Comparison of ENCODE assay signal across 22 cellular contexts in genomic region chr1:246661451-246661850, GRCh38.
DNase-seq lines count a peak whose midpoint lies in the region; ATAC-seq and TF ChIP-seq lines count a peak whose summit lies in the region.
"Had no signal": no experiment of that assay in that cellular context is flagged by ENCODE, and none has a peak within 500 bp of the region (broad histone marks: within the 10 kb centered on the region; RNA-seq: fewer than 3 reads in every experiment).

No MANE protein-coding gene starts in this region.

- no peaks in the 10 kb centered on the region for H3K9me3 Mint-ChIP-seq in activated T-cell treated with anti-CD3 and anti-CD28 coated beads, Interleukin-2, amount 50 U/mL, for 72 hours
- H3K9me3 Mint-ChIP-seq in type B pancreatic cell (no peaks in the 10 kb centered on the region), chondrocyte (ENCODE audit: low read depth) (no peaks in the 10 kb centered on the region)
- H3K9me3 Mint-ChIP-seq: CD4-positive, CD25-positive, alpha-beta regulatory T cell; GM23338 had no signal

- no peaks in the 10 kb centered on the region for H3K36me3 ChIP-seq in hepatocyte (replicated peaks; ENCODE audit: insufficient read depth, low read depth)
- H3K36me3 ChIP-seq: HAP-1 had no signal

- H2AFZ ChIP-seq in hepatocyte: no peak overlapping the region
- H2AFZ ChIP-seq: GM23338 had no signal

- H4K20me1 ChIP-seq in hepatocyte (ENCODE audit: insufficient read depth, poor library complexity, severe bottlenecking): no peaks in the 10 kb centered on the region

- 76% methylated on average over 2 of the region's 2 CpGs for WGBS in hepatocyte (ENCODE audit: low lambda C conversion rate, missing lambda C conversion rate)

- peaks cover 1 to 3% of the 10 kb centered on the region in 2 donors for H3K36me3 Mint-ChIP-seq in activated T-cell treated with anti-CD3 and anti-CD28 coated beads, Interleukin-2, amount 50 U/mL, for 72 hours (ENCODE audit: insufficient read depth in 2 of 2)
- H3K36me3 Mint-ChIP-seq in type B pancreatic cell: peaks cover 3% of the 10 kb centered on the region
- H3K36me3 Mint-ChIP-seq in chondrocyte (ENCODE audit: low read depth): peaks cover 19% of the 10 kb centered on the region

- no peaks in the 10 kb centered on the region for H3K27me3 Mint-ChIP-seq in activated T-cell treated with anti-CD3 and anti-CD28 coated beads, Interleukin-2, amount 50 U/mL, for 72 hours (ENCODE audit: low read depth)
- H3K27me3 Mint-ChIP-seq in type B pancreatic cell (no peaks in the 10 kb centered on the region), chondrocyte (ENCODE audit: low read depth) (no peaks in the 10 kb centered on the region)
- H3K27me3 Mint-ChIP-seq: CD4-positive, CD25-positive, alpha-beta regulatory T cell had no signal

- no peak overlapping the region for H3K4me2 ChIP-seq in hepatocyte
- H3K4me2 ChIP-seq: GM23338 had no signal

- H3K27ac Mint-ChIP-seq in activated T-cell treated with anti-CD3 and anti-CD28 coated beads, Interleukin-2, amount 50 U/mL, for 72 hours: peak overlapping the region; percentile 48
- H3K27ac Mint-ChIP-seq in type B pancreatic cell: peak overlapping the region; percentile 56
- no peak overlapping the region for H3K27ac Mint-ChIP-seq in chondrocyte (ENCODE audit: unreplicated experiment)
- H3K27ac Mint-ChIP-seq: CD4-positive, CD25-positive, alpha-beta regulatory T cell; GM23338 had no signal

- peak overlapping the region; percentile 37 for H3K27ac ChIP-seq in hepatocyte
- H3K27ac ChIP-seq: HL-60 had no signal

- no peaks in the 10 kb centered on the region for H3K4me1 ChIP-seq in hepatocyte (ENCODE audit: insufficient read depth)
- H3K4me1 ChIP-seq: HAP-1 had no signal

- ATAC-seq in activated T-cell treated with anti-CD3 and anti-CD28 coated beads, Interleukin-2, amount 50 U/mL, for 72 hours (replicated peaks in 1 of 2): no peak
- ATAC-seq in GM19452 (IDR thresholded peaks at IDR 0.05; ENCODE audit: unreplicated experiment): no peak
- ATAC-seq: GM23338 had no signal

- no peaks in the 10 kb centered on the region for H3K79me2 ChIP-seq in hepatocyte

- no peak overlapping the region for H3K4me3 Mint-ChIP-seq in activated T-cell treated with anti-CD3 and anti-CD28 coated beads, Interleukin-2, amount 50 U/mL, for 72 hours
- H3K4me3 Mint-ChIP-seq in type B pancreatic cell (no peak overlapping the region), chondrocyte (ENCODE audit: unreplicated experiment) (no peak overlapping the region)
- H3K4me3 Mint-ChIP-seq: CD4-positive, CD25-positive, alpha-beta regulatory T cell; GM23338 had no signal

- no peaks in the 10 kb centered on the region for H3K9me2 ChIP-seq in hepatocyte (replicated peaks; ENCODE audit: insufficient read depth)

- TF ChIP-seq CTCF in hepatocyte (IDR thresholded peaks at IDR 0.05; ENCODE audit: poor library complexity) (no peak), type B pancreatic cell (conservative IDR thresholded peaks at IDR 0.05) (no peak), chondrocyte (IDR thresholded peaks at IDR 0.05) (no peak)

- no peaks in the 10 kb centered on the region for H3K9me3 ChIP-seq in hepatocyte (ENCODE audit: low read depth)
- H3K9me3 ChIP-seq: BE2C, HAP-1 had no signal

- no peaks in the 10 kb centered on the region for H3K27me3 ChIP-seq in hepatocyte
- H3K27me3 ChIP-seq: BE2C had no signal

- no peaks in the 10 kb centered on the region for H3K4me1 Mint-ChIP-seq in activated T-cell treated with anti-CD3 and anti-CD28 coated beads, Interleukin-2, amount 50 U/mL, for 72 hours (ENCODE audit: low read depth)
- H3K4me1 Mint-ChIP-seq in type B pancreatic cell (ENCODE audit: unreplicated experiment) (no peaks in the 10 kb centered on the region), chondrocyte (ENCODE audit: low read depth) (no peaks in the 10 kb centered on the region)
- H3K4me1 Mint-ChIP-seq: GM23338 had no signal

- no peak for DNase-seq in activated T-cell treated with anti-CD3 and anti-CD28 coated beads, Interleukin-2, amount 50 U/mL, for 72 hours
- DNase-seq in activated T-cell treated with anti-CD3 and anti-CD28 coated beads for 4 hours: no peak
- peak; percentile 49 for DNase-seq in NCI-H748 (lab: John Stamatoyannopoulos, UW; ENCODE audit: unreplicated experiment)
- no peak for DNase-seq in hepatocyte (ENCODE audit: low spot score)
- no peak for DNase-seq in type B pancreatic cell (ENCODE audit: extremely low spot score, unreplicated experiment)
- DNase-seq in GF-D8 (lab: John Stamatoyannopoulos, UW): no peak
- DNase-seq in chondrocyte (ENCODE audit: low spot score): no peak
- DNase-seq: BE2C; CD4-positive, CD25-positive, alpha-beta regulatory T cell; DMS79 treated with DMSO at 0.1 percent for 48 hours; KG1; NCI-H1105; NCI-H1694; NCI-H2081 treated with DMSO at 0.1 percent for 48 hours; NCI-H2171 treated with DMSO at 0.1 percent for 48 hours; NCI-H526 treated with DMSO at 0.1 percent for 48 hours; OCI-M1; Right ventricle myocardium superior had no signal

- H3K4me3 ChIP-seq in hepatocyte: no peak overlapping the region
- H3K4me3 ChIP-seq: GM23338, HAP-1 had no signal
